13 cellular contexts compared by ENCODE assay signal in genomic region chr10:124296121-124296812, GRCh38.
DNase-seq lines count a peak whose midpoint lies in the region; ATAC-seq and TF ChIP-seq lines count a peak whose summit lies in the region.
"Had no signal": no experiment of that assay in that cellular context is flagged by ENCODE, and none has a peak within 500 bp of the region (broad histone marks: within the 10 kb centered on the region; RNA-seq: fewer than 3 reads in every experiment).

No MANE protein-coding gene starts in this region.

- intact Hi-C loops in activated CD8-positive, alpha-beta T cell treated with anti-CD3 and anti-CD28 coated beads for 36 hours (cut with micrococcal nuclease) = no loop called here

- no peak overlapping the region for H3K27ac Mint-ChIP-seq in activated CD8-positive, alpha-beta T cell treated with anti-CD3 and anti-CD28 coated beads for 36 hours
- no peak overlapping the region for H3K27ac Mint-ChIP-seq in activated CD8-positive, alpha-beta T cell treated with anti-CD3 and anti-CD28 coated beads, Interleukin-2, amount 10 ng/mL, durations not matched to agents 7 days and 5 days
- H3K27ac Mint-ChIP-seq: B cell had no signal

- H3K4me3 Mint-ChIP-seq in activated CD8-positive, alpha-beta T cell treated with anti-CD3 and anti-CD28 coated beads for 36 hours = no peak overlapping the region
- no peak overlapping the region for H3K4me3 Mint-ChIP-seq in activated CD8-positive, alpha-beta T cell treated with anti-CD3 and anti-CD28 coated beads, Interleukin-2, amount 10 ng/mL, durations not matched to agents 7 days and 5 days
- H3K4me3 Mint-ChIP-seq: B cell had no signal

- CTCF ChIA-PET in activated CD8-positive, alpha-beta T cell treated with anti-CD3 and anti-CD28 coated beads for 36 hours (lab: Charles Lee) = interaction anchor here (1.4 to 2.2 kb wide), 3 partner anchors 92 to 107 kb away, joined by 4 to 12 read pairs (median 4); no protein-coding TSS in a partner anchor
- CTCF ChIA-PET in activated CD8-positive, alpha-beta T cell treated with anti-CD3 and anti-CD28 coated beads, Interleukin-2, amount 10 ng/mL, durations not matched to agents 7 days and 5 days (lab: Charles Lee) = interaction anchor here (1.1 to 1.4 kb wide), 2 partner anchors 92 to 94 kb away, joined by 3 to 6 read pairs; no protein-coding TSS in a partner anchor

- in situ Hi-C loops in T47D (cut with HindIII; ENCODE audit: low pct_unique_long_range_greater_than_20kb, low sequenced_read_pairs) = no loop called here

- peaks cover 6% of the 10 kb centered on the region for H3K9me3 Mint-ChIP-seq in activated CD8-positive, alpha-beta T cell treated with anti-CD3 and anti-CD28 coated beads for 36 hours
- H3K9me3 Mint-ChIP-seq in activated CD8-positive, alpha-beta T cell treated with anti-CD3 and anti-CD28 coated beads, Interleukin-2, amount 10 ng/mL, durations not matched to agents 7 days and 5 days (ENCODE audit: insufficient read depth) = peaks cover 10% of the 10 kb centered on the region

- DNase-seq in activated CD8-positive, alpha-beta T cell treated with anti-CD3 and anti-CD28 coated beads for 36 hours = peak; percentile 23
- DNase-seq in activated CD8-positive, alpha-beta T cell treated with anti-CD3 and anti-CD28 coated beads, Interleukin-2, amount 10 ng/mL, durations not matched to agents 7 days and 5 days = no peak
- DNase-seq in NCI-H146 (lab: John Stamatoyannopoulos, UW) (peak; percentile 77), T47D (ENCODE audit: low read depth in 1 of 2, low spot score in 1 of 2) (peak; percentile 22 to 37), omental fat pad (ENCODE audit: low spot score) (peak; percentile 20)
- no peak for DNase-seq in NK-92 treated with Interleukin-12 subunit alpha and Interleukin-12 subunit beta, amount 100 ng/mL, for 24 hours (lab: John Stamatoyannopoulos, UW)
- DNase-seq: activated gamma-delta T cell treated with Interleukin-2 at 50 U/mL for 16 hours; nucleus accumbens; stimulated activated CD4-positive, alpha-beta T cell treated with anti-CD3 and anti-CD28 coated beads, Interleukin-4, amount 100 ng/mL, for 1 hour; testis had no signal

- H3K4me1 Mint-ChIP-seq in activated CD8-positive, alpha-beta T cell treated with anti-CD3 and anti-CD28 coated beads for 36 hours (ENCODE audit: low read depth) = no peaks in the 10 kb centered on the region
- H3K4me1 Mint-ChIP-seq in activated CD8-positive, alpha-beta T cell treated with anti-CD3 and anti-CD28 coated beads, Interleukin-2, amount 10 ng/mL, durations not matched to agents 7 days and 5 days (ENCODE audit: low read depth) = no peaks in the 10 kb centered on the region
- H3K4me1 Mint-ChIP-seq: B cell had no signal

- H3K27me3 Mint-ChIP-seq in activated CD8-positive, alpha-beta T cell treated with anti-CD3 and anti-CD28 coated beads for 36 hours = no peaks in the 10 kb centered on the region
- no peaks in the 10 kb centered on the region for H3K27me3 Mint-ChIP-seq in activated CD8-positive, alpha-beta T cell treated with anti-CD3 and anti-CD28 coated beads, Interleukin-2, amount 10 ng/mL, durations not matched to agents 7 days and 5 days (ENCODE audit: low read depth)
- H3K27me3 Mint-ChIP-seq: B cell had no signal

- no peaks in the 10 kb centered on the region for H3K36me3 Mint-ChIP-seq in activated CD8-positive, alpha-beta T cell treated with anti-CD3 and anti-CD28 coated beads for 36 hours (ENCODE audit: low read depth)
- H3K36me3 Mint-ChIP-seq in activated CD8-positive, alpha-beta T cell treated with anti-CD3 and anti-CD28 coated beads, Interleukin-2, amount 10 ng/mL, durations not matched to agents 7 days and 5 days (ENCODE audit: low read depth) = no peaks in the 10 kb centered on the region

- no peak for ATAC-seq in activated CD8-positive, alpha-beta T cell treated with anti-CD3 and anti-CD28 coated beads for 36 hours
- no peak for ATAC-seq in activated CD8-positive, alpha-beta T cell treated with anti-CD3 and anti-CD28 coated beads, Interleukin-2, amount 10 ng/mL, durations not matched to agents 7 days and 5 days
- ATAC-seq in omental fat pad (ENCODE audit: low FRiP score) (no peak), HG02588 (IDR thresholded peaks at IDR 0.05; ENCODE audit: unreplicated experiment) (no peak), GM19324 (IDR thresholded peaks at IDR 0.05; ENCODE audit: low FRiP score, unreplicated experiment) (no peak)

- no peak for TF ChIP-seq CTCF in activated CD8-positive, alpha-beta T cell treated with anti-CD3 and anti-CD28 coated beads for 36 hours (IDR thresholded peaks at IDR 0.05)
- no peak for TF ChIP-seq CTCF in omental fat pad (IDR thresholded peaks at IDR 0.05)

- POLR2A ChIA-PET in activated CD8-positive, alpha-beta T cell treated with anti-CD3 and anti-CD28 coated beads for 36 hours (lab: Charles Lee) = no interaction called here
- POLR2A ChIA-PET in activated CD8-positive, alpha-beta T cell treated with anti-CD3 and anti-CD28 coated beads, Interleukin-2, amount 10 ng/mL, durations not matched to agents 7 days and 5 days (lab: Charles Lee) = no interaction called here

Comparison
In these comparisons a context has a peak if more than half of its experiments do, and no peak if none do; other contexts are left out.
1. DNase-seq: peak in activated CD8-positive, alpha-beta T cell treated with anti-CD3 and anti-CD28 coated beads for 36 hours (single experiment), NCI-H146 (single experiment), T47D (2 of 2) and omental fat pad (single experiment); none in activated CD8-positive, alpha-beta T cell treated with anti-CD3 and anti-CD28 coated beads, Interleukin-2, amount 10 ng/mL, durations not matched to agents 7 days and 5 days (single experiment) and NK-92 treated with Interleukin-12 subunit alpha and Interleukin-12 subunit beta, amount 100 ng/mL, for 24 hours (single experiment).